Comparison of ENCODE assay signal across 9 cellular contexts in the genomic region with DNA sequence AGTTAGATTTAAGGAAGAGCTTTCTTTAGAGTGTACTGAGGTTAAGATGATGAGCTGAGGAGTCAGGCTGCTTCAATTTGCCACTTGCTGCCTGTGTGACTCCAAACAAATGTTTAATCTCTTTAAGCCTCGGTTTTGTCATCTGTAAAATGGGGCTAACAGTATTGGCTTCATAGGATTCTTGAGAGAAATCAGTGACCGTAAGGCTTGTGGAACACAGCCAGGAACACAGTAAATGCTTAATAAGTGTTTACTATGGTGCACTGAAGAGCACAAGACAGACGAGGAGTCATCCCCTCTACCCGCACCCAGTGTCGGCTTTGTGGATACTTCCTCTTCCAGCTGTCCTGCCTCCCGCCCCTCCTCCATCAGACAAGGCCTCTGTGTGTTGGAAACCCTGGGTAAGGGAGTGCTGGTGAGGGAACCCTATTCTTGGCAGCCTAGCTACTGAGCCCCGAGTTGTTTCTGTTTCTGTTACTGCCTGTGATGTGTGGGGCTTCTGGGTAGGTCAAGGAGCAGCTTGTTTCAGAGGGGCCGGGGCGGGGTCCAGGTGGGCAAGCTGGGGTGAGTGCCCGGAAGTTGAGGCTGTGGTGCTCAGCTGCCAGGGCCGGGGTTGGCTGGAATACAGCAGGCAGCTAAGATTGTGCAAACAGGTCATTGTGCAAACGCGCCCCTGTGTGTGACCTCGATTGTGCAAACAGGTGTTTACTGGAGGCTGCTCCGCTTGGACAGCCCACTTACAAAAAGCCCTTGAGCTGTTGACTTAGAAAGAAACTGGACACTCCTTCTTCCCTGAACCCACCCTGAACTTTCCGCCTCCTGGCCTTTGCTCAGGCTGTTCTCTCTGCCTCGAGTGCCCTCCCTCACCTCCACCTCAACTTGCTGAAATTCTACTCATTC. TPM values are rescaled to one million over a fixed set of nuclear protein-coding genes. Genes with fewer than 3 reads are reported as not detected.
A peak's percentile ranks its signal among the peaks of the same experiment; 100 is the strongest.
DNase-seq lines count a peak whose midpoint lies in the region; ATAC-seq and TF ChIP-seq lines count a peak whose summit lies in the region.
"Had no signal": no experiment of that assay in that cellular context is flagged by ENCODE, and none has a peak within 500 bp of the region (broad histone marks: within the 10 kb centered on the region; RNA-seq: fewer than 3 reads in every experiment).

No MANE protein-coding gene starts in this region.

- H3K9me3 ChIP-seq in HEK293 (ENCODE audit: control insufficient read depth, insufficient read depth, low read depth, low read length) (no peaks in the 10 kb centered on the region), PC-9 (ENCODE audit: insufficient read depth, low read depth) (no peaks in the 10 kb centered on the region), uterus (no peaks in the 10 kb centered on the region)

- peaks cover 38% of the 10 kb centered on the region for H3F3A ChIP-seq in PC-9 (ENCODE audit: insufficient read depth, low read depth)

- CTCF ChIA-PET in HEK293 (lab: Yijun Ruan, JAX), result interaction anchor here (0.5 to 1.3 kb wide), 5 partner anchors 30 to 1620 kb away, joined by 3 to 4 read pairs (median 4); no protein-coding TSS in a partner anchor
- CTCF ChIA-PET in PC-9 (lab: Charles Lee), result interaction anchor here (0.6 to 0.7 kb wide), 5 partner anchors 62 to 1996 kb away, joined by 3 to 6 read pairs (median 4); a partner anchor contains a TSS

- H3K27ac ChIP-seq in HEK293 (ENCODE audit: extremely low read depth, low read depth, low read length) (no peak overlapping the region), PC-9 (peak overlapping the region; percentile 90), uterus (no peak overlapping the region)

- POLR2A ChIA-PET in HEK293 (lab: Yijun Ruan, JAX), result interaction anchor here (0.6 kb wide), 1 partner anchor 107 kb away, joined by 3 read pairs; no protein-coding TSS in a partner anchor
- POLR2A ChIA-PET in PC-9 (lab: Charles Lee; ENCODE audit: unreplicated experiment), result interaction anchor here (0.5 to 1.2 kb wide), 9 partner anchors 21 to 1206 kb away, joined by 3 to 29 read pairs (median 3); a partner anchor contains a TSS

- no peaks in the 10 kb centered on the region for H3K79me2 ChIP-seq in PC-9 (ENCODE audit: low read depth)

- TF ChIP-seq POLR2A in uterus (IDR thresholded peaks at IDR 0.05), result no peak

- peak overlapping the region; percentile 75 for H3K4me2 ChIP-seq in PC-9

- no TSS peak for BruUV-seq in PC-9 (replicated peaks; lab: Mats Ljungman, UMichigan)

- TF ChIP-seq CTCF in HEK293 (tag by site-specific recombination; IDR thresholded peaks at IDR 0.05), result no peak
- no peak for TF ChIP-seq CTCF in PC-9 (conservative IDR thresholded peaks at IDR 0.05)
- TF ChIP-seq CTCF in uterus (IDR thresholded peaks at IDR 0.05), result no peak

- DNase-seq in PC-9, result peak; percentile 90 to 97
- DNase-seq in globus pallidus (ENCODE audit: low spot score), result peak; percentile 69
- peak; percentile 84 for DNase-seq in pons (ENCODE audit: low spot score)
- no peak for DNase-seq in uterus
- no peak for DNase-seq in iPS-NIHi7 (ENCODE audit: extremely low spot score)

- H3K9me2 ChIP-seq in PC-9 (ENCODE audit: insufficient read depth), result no peaks in the 10 kb centered on the region

- no peak overlapping the region for H3K4me3 ChIP-seq in HEK293 (ENCODE audit: low read depth, low read length)
- H3K4me3 ChIP-seq in PC-9, result peak overlapping the region; percentile 34; the same call in 1 of the 2 replicates
- no peak overlapping the region for H3K4me3 ChIP-seq in uterus

- H3K36me3 ChIP-seq in HEK293 (ENCODE audit: control insufficient read depth in 2 of 2, insufficient read depth in 1 of 2, low read length in 2 of 2) (no peaks in the 10 kb centered on the region), PC-9 (ENCODE audit: low read depth) (no peaks in the 10 kb centered on the region), uterus (no peaks in the 10 kb centered on the region)

- peak overlapping the region; percentile 76 for H2AFZ ChIP-seq in PC-9

- no peaks in the 10 kb centered on the region for H3K4me1 ChIP-seq in HEK293 (ENCODE audit: control insufficient read depth, insufficient read depth, low read length)
- H3K4me1 ChIP-seq in PC-9 (replicated peaks; ENCODE audit: insufficient read depth), result peaks cover 34% of the 10 kb centered on the region
- no peaks in the 10 kb centered on the region for H3K4me1 ChIP-seq in uterus

- H4K20me1 ChIP-seq in PC-9 (ENCODE audit: insufficient read depth), result no peaks in the 10 kb centered on the region

- intact Hi-C loops in PC-9 (cut with micrococcal nuclease; ENCODE audit: unreplicated experiment), result loop anchor here (1.0 to 2.0 kb wide), 2 partner anchors 36 to 50 kb away; a partner anchor contains a TSS
- intact Hi-C loops in uterus (cut with DNase I; ENCODE audit: low total_unique reads), result no loop called here

- ATAC-seq in GM18870 (IDR thresholded peaks at IDR 0.05; ENCODE audit: unreplicated experiment), result no peak
- ATAC-seq in HG02852 (IDR thresholded peaks at IDR 0.05; ENCODE audit: unreplicated experiment), result no peak

- H3K27me3 ChIP-seq in PC-9 (ENCODE audit: insufficient read depth, low read depth) (no peaks in the 10 kb centered on the region), uterus (no peaks in the 10 kb centered on the region)

TF ChIP-seq in HEK293, 187 proteins besides CTCF, POLR2A, EP300 and RAD21:
- TF ChIP-seq SCRT2 (tag by site-specific recombination; IDR thresholded peaks at IDR 0.05) (peak; percentile 57; the same call in 1 of the 2 replicates), ZNF10 (tag by site-specific recombination; IDR thresholded peaks at IDR 0.05) (no peak), ZNF341 (tag by site-specific recombination; IDR thresholded peaks at IDR 0.05; ENCODE audit: low read depth) (peak; percentile 57)

RNA-seq across cellular contexts. Expression of a gene that starts 4.0 kb away (rescaled TPM):
- total RNA-seq in PC-9 (2021) (not detected in 2 replicates), uterus (1 to 10 TPM; 4.9 to 9.7 (median 6.6) TPM)
- total RNA-seq: HT1080 had no signal

RNA-seq across cellular contexts. Expression of a gene that starts 22.5 kb away (rescaled TPM):
- 138 and 200 TPM in 2 replicates for total RNA-seq in PC-9 (2021)
- total RNA-seq in uterus, result 10 to 100 TPM; 25.0 to 43.5 (median 36.3) TPM

RNA-seq across cellular contexts. Expression of a gene that starts 36.4 kb away (rescaled TPM):
- total RNA-seq in PC-9 (2021) (21.6 and 25.7 TPM in 2 replicates), uterus (10 to 100 TPM in 2 of 4 donors, 1 to 10 TPM in 2; 2.4 to 22.4 (median 12.0) TPM)

Comparison
In these comparisons a context has a peak if more than half of its experiments do, and no peak if none do; other contexts are left out.
1. DNase-seq: peak in PC-9 (2 of 2), globus pallidus (single experiment) and pons (single experiment); none in uterus (0 of 2) and iPS-NIHi7 (single experiment).